Comparison of ENCODE assay signal across 4 cellular contexts in the genomic region with DNA sequence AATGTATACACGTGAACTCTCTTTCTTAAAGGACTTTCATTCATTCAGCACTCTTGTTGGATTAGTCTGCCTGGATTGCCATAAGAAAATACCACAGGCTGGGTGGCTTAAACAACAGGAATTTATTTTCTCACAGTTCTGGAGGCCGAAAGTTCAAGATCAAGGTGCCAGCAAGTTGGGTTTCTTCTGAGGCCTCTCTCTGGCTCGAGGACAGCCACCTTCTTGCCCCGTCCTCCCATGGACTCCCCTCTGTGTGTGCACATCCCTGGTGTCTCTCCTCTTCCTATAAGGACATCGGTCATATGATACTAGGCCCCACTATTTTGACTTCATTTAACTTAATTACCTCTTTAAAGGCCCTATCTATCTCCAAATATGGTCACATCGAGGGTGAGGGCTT.
"Had no signal": no experiment of that assay in that cellular context is flagged by ENCODE, and none has a peak within 500 bp of the region (broad histone marks: within the 10 kb centered on the region; RNA-seq: fewer than 3 reads in every experiment).

No MANE protein-coding gene starts in this region.

- H3K27ac ChIP-seq: HL-60 had no signal

- H3K4me3 ChIP-seq: K562 had no signal

- DNase-seq: IMR-90, KBM-7 had no signal
